13 cellular contexts compared by ENCODE assay signal in the genomic region with DNA sequence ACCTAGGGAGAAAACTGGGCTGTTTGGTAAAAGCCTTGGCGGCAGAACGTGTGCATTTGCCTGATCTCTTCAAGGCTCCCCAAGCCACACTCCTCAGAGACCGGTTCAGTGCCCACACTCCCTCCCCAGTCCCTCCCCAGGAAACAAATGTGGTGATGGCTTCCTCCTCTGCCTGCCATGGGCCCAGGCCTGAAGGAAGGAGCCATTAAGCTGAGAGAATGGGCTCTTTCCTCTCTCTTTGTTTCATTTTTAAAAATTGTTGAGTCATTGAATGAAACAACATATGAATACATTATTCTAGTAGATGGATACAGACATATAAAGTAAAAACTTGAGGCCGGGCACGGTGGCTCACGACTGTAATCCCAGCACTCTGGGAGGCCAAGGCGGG. TPM values are rescaled to one million over a fixed set of nuclear protein-coding genes. Genes with fewer than 3 reads are reported as not detected.
DNase-seq lines count a peak whose midpoint lies in the region; ATAC-seq and TF ChIP-seq lines count a peak whose summit lies in the region.
"Had no signal": no experiment of that assay in that cellular context is flagged by ENCODE, and none has a peak within 500 bp of the region (broad histone marks: within the 10 kb centered on the region; RNA-seq: fewer than 3 reads in every experiment).

No MANE protein-coding gene starts in this region.

- H3K4me2 ChIP-seq in IMR-90 (ENCODE audit: low read depth, low read length), result no peak overlapping the region

- H2AK9ac ChIP-seq in IMR-90 (replicated peaks; ENCODE audit: low read depth, low read length, poor library complexity), result no peak overlapping the region

- H2BK5ac ChIP-seq in IMR-90 (ENCODE audit: low read depth, low read length, poor library complexity, severe bottlenecking), result no peak overlapping the region

- peak in 5 of 10 experiments; percentile 10 to 23 (median 15) for DNase-seq in CD4-positive, alpha-beta T cell
- DNase-seq in IMR-90 (no peak), activated T-helper 1 cell treated with Interleukin-2 at 50 U/mL for 16 hours (ENCODE audit: low read depth) (peak; percentile 18), lung microvascular endothelial cell (ENCODE audit: low read depth in 2 of 2) (peak; percentile 15 to 63), NCI-H1417 (lab: John Stamatoyannopoulos, UW) (no peak), NCI-H1105 treated with DMSO at 0.1 percent for 48 hours (lab: John Stamatoyannopoulos, UW) (no peak), NCI-H2029 treated with DMSO at 0.1 percent for 48 hours (lab: John Stamatoyannopoulos, UW) (no peak)
- DNase-seq: activated CD8-positive, alpha-beta memory T cell treated with anti-CD3 and anti-CD28 coated beads, Interleukin-2, amount 50 U/mL, for 4 hours; glutamatergic neuron; GOT3 had no signal

- H3K4me3 Mint-ChIP-seq in CD4-positive, alpha-beta T cell, result peak overlapping the region; percentile 38
- H3K4me3 Mint-ChIP-seq: nephron had no signal

- no peaks in the 10 kb centered on the region for H3K36me3 Mint-ChIP-seq in CD4-positive, alpha-beta T cell (ENCODE audit: low read depth)

- no peak overlapping the region for H2BK15ac ChIP-seq in IMR-90 (ENCODE audit: low read depth, low read length)

- peak overlapping the region; percentile 44; the same call in 1 of the 2 replicates for H4K5ac ChIP-seq in IMR-90 (ENCODE audit: low read depth, low read length)

- no peak overlapping the region; the same call in 1 of the 2 replicates for H2BK20ac ChIP-seq in IMR-90 (ENCODE audit: low read depth, low read length)

- peak overlapping the region; percentile 52; the same call in 1 of the 2 replicates for H2BK120ac ChIP-seq in IMR-90 (ENCODE audit: low read depth, low read length)

- whole genome bisulfite sequencing in IMR-90 (ENCODE audit: extremely low coverage in 2 of 2, insufficient read length in 1 of 2), 2 experiments, result no CpG with 5 or more reads among the region's 7 CpGs

- dilution Hi-C loops in IMR-90 (cut with HindIII; ENCODE audit: low sequenced_read_pairs, unreplicated experiment), result no loop called here

- POLR2A ChIA-PET in CD4-positive, alpha-beta T cell (lab: Charles Lee), result interaction anchor here (1.2 kb wide), 1 partner anchor 22 kb away, joined by 4 read pairs; no protein-coding TSS in a partner anchor
- POLR2A ChIA-PET in IMR-90 (lab: Charles Lee; ENCODE audit: unreplicated experiment), result no interaction called here

- BruUV-seq in IMR-90 (replicated peaks; lab: Mats Ljungman, UMichigan), result no TSS peak

- H3K9me3 Mint-ChIP-seq in CD4-positive, alpha-beta T cell, result no peaks in the 10 kb centered on the region
- H3K9me3 Mint-ChIP-seq: nephron had no signal

- TF ChIP-seq CTCF in CD4-positive, alpha-beta T cell (IDR thresholded peaks at IDR 0.05), result no peak
- TF ChIP-seq CTCF in IMR-90 (conservative IDR thresholded peaks at IDR 0.05; ENCODE audit: low read depth, low read length), result no peak

- no peak overlapping the region for H3K23ac ChIP-seq in IMR-90 (ENCODE audit: low read depth, low read length)

- CTCF ChIA-PET in CD4-positive, alpha-beta T cell (lab: Charles Lee), result no interaction called here
- CTCF ChIA-PET in IMR-90 (lab: Yijun Ruan, JAX), result no interaction called here

- peak; percentile 84 for ATAC-seq in CD4-positive, alpha-beta T cell (ENCODE audit: poor library complexity)
- ATAC-seq in IMR-90 (ENCODE audit: low read depth) (no peak), GM21619 (IDR thresholded peaks at IDR 0.05; ENCODE audit: unreplicated experiment) (no peak)

- no peak for TF ChIP-seq POLR2A in IMR-90 (IDR thresholded peaks at IDR 0.05; ENCODE audit: low read depth, low read length)

- H3K79me1 ChIP-seq in IMR-90 (ENCODE audit: low read depth in 1 of 2, low read length in 2 of 2), result peaks cover 2 to 4% of the 10 kb centered on the region in 2 experiments; a peak in 1 of 4 replicates

- no peak overlapping the region for H3K27ac ChIP-seq in CD4-positive, alpha-beta T cell (ENCODE audit: low read depth, low read length)
- H3K27ac ChIP-seq in IMR-90 (ENCODE audit: insufficient read depth, low read length), result no peak overlapping the region

- H3K4me1 ChIP-seq in IMR-90 (ENCODE audit: control insufficient read depth, insufficient read depth, low read length), result peaks cover 5% of the 10 kb centered on the region; the same call in 1 of the 2 replicates

- no peak overlapping the region for H3K56ac ChIP-seq in IMR-90 (ENCODE audit: extremely low read depth, insufficient read depth, low read length)

- H3K9me3 ChIP-seq in CD4-positive, alpha-beta T cell (ENCODE audit: control insufficient read depth, low read length), result no peaks in the 10 kb centered on the region
- no peaks in the 10 kb centered on the region for H3K9me3 ChIP-seq in IMR-90 (ENCODE audit: control insufficient read depth, insufficient read depth, low read length)

- intact Hi-C loops in CD4-positive, alpha-beta T cell (cut with DNase I, micrococcal nuclease), result no loop called here
- intact Hi-C loops in IMR-90 (cut with micrococcal nuclease), result no loop called here

- no peaks in the 10 kb centered on the region for H3K27me3 Mint-ChIP-seq in CD4-positive, alpha-beta T cell

- peak overlapping the region; percentile 53 for H3K27ac Mint-ChIP-seq in CD4-positive, alpha-beta T cell
- H3K27ac Mint-ChIP-seq: nephron had no signal

- H2AFZ ChIP-seq in IMR-90 (replicated peaks; ENCODE audit: low read length, poor library complexity), result peak overlapping the region; percentile 81

- no peaks in the 10 kb centered on the region for H3K27me3 ChIP-seq in CD4-positive, alpha-beta T cell (ENCODE audit: control insufficient read depth, insufficient read depth, low read length)
- no peaks in the 10 kb centered on the region for H3K27me3 ChIP-seq in IMR-90 (ENCODE audit: control insufficient read depth, insufficient read depth, low read length)

- in situ Hi-C loops in IMR-90 (cut with MboI; ENCODE audit: low sequenced_read_pairs), result no loop called here

- no peak overlapping the region for H3K9ac ChIP-seq in IMR-90 (ENCODE audit: low read depth, low read length)

- H4K20me1 ChIP-seq in IMR-90 (ENCODE audit: insufficient read depth, low read length), result no peaks in the 10 kb centered on the region

- no peak overlapping the region for H4K8ac ChIP-seq in IMR-90 (ENCODE audit: low read depth in 2 of 2, low read length in 2 of 2)

- no peak overlapping the region for H4K91ac ChIP-seq in IMR-90 (ENCODE audit: insufficient read depth, low read depth, low read length)

- peak overlapping the region; percentile 22 for H3K18ac ChIP-seq in IMR-90 (ENCODE audit: low read depth, low read length)

- H3K14ac ChIP-seq in IMR-90 (replicated peaks; ENCODE audit: low read depth, low read length), result peak overlapping the region; percentile 58; the same call in 1 of the 2 replicates

- H2AK5ac ChIP-seq in IMR-90 (ENCODE audit: low read depth, low read length), result peak overlapping the region; percentile 49; the same call in 1 of the 2 replicates

- peaks cover 4% of the 10 kb centered on the region for H3K4me1 Mint-ChIP-seq in CD4-positive, alpha-beta T cell (ENCODE audit: low read depth)
- H3K4me1 Mint-ChIP-seq: nephron had no signal

- H3K4me3 ChIP-seq in IMR-90 (ENCODE audit: insufficient read depth, low read depth, low read length), result no peak overlapping the region
- H3K4me3 ChIP-seq: skin epidermis had no signal

- H3K9me1 ChIP-seq in IMR-90 (ENCODE audit: insufficient read depth, low read length), result peaks cover 5% of the 10 kb centered on the region; the same call in 1 of the 2 replicates

- peak overlapping the region; percentile 33; the same call in 1 of the 2 replicates for H3K4ac ChIP-seq in IMR-90 (ENCODE audit: low read depth, low read length)

- no peaks in the 10 kb centered on the region for H3K36me3 ChIP-seq in IMR-90 (ENCODE audit: control insufficient read depth, insufficient read depth, low read length)

- TF ChIP-seq RAD21 in IMR-90 (IDR thresholded peaks at IDR 0.05; ENCODE audit: low read length), result no peak

TF ChIP-seq in IMR-90, 13 proteins besides CTCF, POLR2A, EP300 and RAD21:
- TF ChIP-seq MAZ (IDR thresholded peaks at IDR 0.05; ENCODE audit: borderline replicate concordance, low read depth, low read length) (no peak), NFE2L2 (IDR thresholded peaks at IDR 0.05; ENCODE audit: low read depth, low read length) (peak; percentile 29; the same call in 1 of the 2 replicates), FOS (IDR thresholded peaks at IDR 0.05; ENCODE audit: low read depth, low read length) (no peak)
- TF ChIP-seq, protein P1, sequence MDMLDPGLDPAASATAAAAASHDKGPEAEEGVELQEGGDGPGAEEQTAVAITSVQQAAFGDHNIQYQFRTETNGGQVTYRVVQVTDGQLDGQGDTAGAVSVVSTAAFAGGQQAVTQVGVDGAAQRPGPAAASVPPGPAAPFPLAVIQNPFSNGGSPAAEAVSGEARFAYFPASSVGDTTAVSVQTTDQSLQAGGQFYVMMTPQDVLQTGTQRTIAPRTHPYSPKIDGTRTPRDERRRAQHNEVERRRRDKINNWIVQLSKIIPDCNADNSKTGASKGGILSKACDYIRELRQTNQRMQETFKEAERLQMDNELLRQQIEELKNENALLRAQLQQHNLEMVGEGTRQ (IDR thresholded peaks at IDR 0.05; ENCODE audit: low read depth, low read length), result no peak
- TF ChIP-seq, protein P2, sequence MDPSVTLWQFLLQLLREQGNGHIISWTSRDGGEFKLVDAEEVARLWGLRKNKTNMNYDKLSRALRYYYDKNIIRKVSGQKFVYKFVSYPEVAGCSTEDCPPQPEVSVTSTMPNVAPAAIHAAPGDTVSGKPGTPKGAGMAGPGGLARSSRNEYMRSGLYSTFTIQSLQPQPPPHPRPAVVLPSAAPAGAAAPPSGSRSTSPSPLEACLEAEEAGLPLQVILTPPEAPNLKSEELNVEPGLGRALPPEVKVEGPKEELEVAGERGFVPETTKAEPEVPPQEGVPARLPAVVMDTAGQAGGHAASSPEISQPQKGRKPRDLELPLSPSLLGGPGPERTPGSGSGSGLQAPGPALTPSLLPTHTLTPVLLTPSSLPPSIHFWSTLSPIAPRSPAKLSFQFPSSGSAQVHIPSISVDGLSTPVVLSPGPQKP (IDR thresholded peaks at IDR 0.05; ENCODE audit: borderline replicate concordance, low read depth, low read length), result no peak

RNA-seq across cellular contexts. Expression of a gene that starts 50.6 kb away (rescaled TPM):
- total RNA-seq in CD4-positive, alpha-beta T cell, result 100 to 1,000 TPM in 1 of 2 experiments, 10 to 100 TPM in 1; 95.8 to 101 TPM
- 196 and 249 TPM in 2 replicates for total RNA-seq in IMR-90 (2012; rRNA removed)
- polyA plus RNA-seq in IMR-90 (2012; rRNA removed), result 217 and 255 TPM in 2 replicates
- polyA plus RNA-seq in IMR-90 (2012; cell fraction: cytosol; rRNA removed), result 73.8 and 128 TPM in 2 replicates
- 40.5 and 94.4 TPM in 2 replicates for polyA plus RNA-seq in IMR-90 (2012; cell fraction: nucleus; rRNA removed; ENCODE audit: low replicate concordance)
- 152 and 217 TPM in 2 replicates for total RNA-seq in lung microvascular endothelial cell

Comparison
In these comparisons a context has a peak if more than half of its experiments do, and no peak if none do; other contexts are left out.
1. DNase-seq: peak in activated T-helper 1 cell treated with Interleukin-2 at 50 U/mL for 16 hours (single experiment) and lung microvascular endothelial cell (2 of 2); none in IMR-90 (single experiment), NCI-H1417 (0 of 3), NCI-H1105 treated with DMSO at 0.1 percent for 48 hours (single experiment) and NCI-H2029 treated with DMSO at 0.1 percent for 48 hours (single experiment).